Comparison of ENCODE assay signal across 14 cellular contexts in the genomic region with DNA sequence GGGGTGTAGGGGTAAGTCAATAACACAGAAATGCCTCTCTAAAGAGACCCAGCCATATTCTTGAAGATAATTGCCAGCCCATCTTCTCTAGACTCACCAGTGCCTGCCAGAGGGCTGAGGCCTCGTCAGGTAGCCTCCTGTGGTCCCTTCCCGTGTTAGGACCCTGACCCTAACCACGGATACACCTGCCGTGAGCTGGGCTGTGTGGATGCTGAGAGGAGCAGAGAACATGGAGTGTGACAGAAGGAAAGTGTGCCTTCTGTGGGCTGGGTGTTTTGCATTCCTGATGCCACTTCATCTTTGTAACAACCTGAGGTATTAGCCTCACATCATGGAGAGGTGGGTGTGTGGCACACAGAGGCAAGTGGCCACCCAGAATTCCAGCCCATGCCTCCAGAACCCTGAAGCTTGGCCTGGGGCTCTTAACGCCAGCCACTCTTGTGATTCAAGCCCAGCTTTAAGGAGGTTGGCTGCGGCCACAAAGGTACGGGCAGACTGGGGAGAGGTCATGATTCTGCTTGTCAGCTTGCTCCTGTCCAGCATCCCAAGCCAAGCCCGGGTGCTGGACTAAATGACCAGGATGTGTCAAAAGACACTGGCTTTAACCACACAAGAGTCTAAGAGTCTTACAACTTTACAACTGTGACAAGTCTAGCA.
"Had no signal": no experiment of that assay in that cellular context is flagged by ENCODE, and none has a peak within 500 bp of the region (broad histone marks: within the 10 kb centered on the region; RNA-seq: fewer than 3 reads in every experiment).

No MANE protein-coding gene starts in this region.

- H3K9me3 ChIP-seq: body of pancreas, thoracic aorta, upper lobe of left lung had no signal

- H3K4me3 ChIP-seq: body of pancreas, lung, thoracic aorta, upper lobe of left lung had no signal

- H3K36me3 Mint-ChIP-seq: activated naive CD8-positive, alpha-beta T cell treated with anti-CD3 and anti-CD28 coated beads for 36 hours; stimulated activated naive B cell treated with anti-CD40 and anti-IgM and Interleukin-4, amounts not matched to agents 10 μg/mL and 1 μg/mL and 100 μg/mL, for 72 hours had no signal

- H3K4me1 ChIP-seq: body of pancreas had no signal

- H3K27ac Mint-ChIP-seq: activated naive CD8-positive, alpha-beta T cell treated with anti-CD3 and anti-CD28 coated beads for 36 hours; naive thymus-derived CD4-positive, alpha-beta T cell; stimulated activated naive B cell treated with anti-CD40 and anti-IgM and Interleukin-4, amounts not matched to agents 10 μg/mL and 1 μg/mL and 100 μg/mL, for 72 hours had no signal

- H3K27ac ChIP-seq: body of pancreas, thoracic aorta, upper lobe of left lung had no signal

- DNase-seq: activated CD8-positive, alpha-beta memory T cell treated with anti-CD3 and anti-CD28 coated beads, Interleukin-2, amount 50 U/mL, for 48 hours; activated naive CD8-positive, alpha-beta T cell treated with anti-CD3 and anti-CD28 coated beads for 36 hours; activated T-cell treated with anti-CD3 and anti-CD28 coated beads, Interleukin-2, amount 50 U/mL, for 4 hours; effector CD8-positive, alpha-beta T cell; occipital lobe; stimulated activated CD4-positive, alpha-beta T cell treated with anti-CD3 and anti-CD28 coated beads, Interleukin-2, amount 100 ng/mL, for 48 hours; T-helper 9 cell had no signal

- H3K27me3 Mint-ChIP-seq: activated naive CD8-positive, alpha-beta T cell treated with anti-CD3 and anti-CD28 coated beads for 36 hours; stimulated activated naive B cell treated with anti-CD40 and anti-IgM and Interleukin-4, amounts not matched to agents 10 μg/mL and 1 μg/mL and 100 μg/mL, for 72 hours had no signal

- H3K9me3 Mint-ChIP-seq: activated naive CD8-positive, alpha-beta T cell treated with anti-CD3 and anti-CD28 coated beads for 36 hours; activated T-cell treated with anti-CD3 and anti-CD28 coated beads, Interleukin-2, amount 50 U/mL, for 4 hours; naive thymus-derived CD4-positive, alpha-beta T cell; neural crest cell; stimulated activated naive B cell treated with anti-CD40 and anti-IgM and Interleukin-4, amounts not matched to agents 10 μg/mL and 1 μg/mL and 100 μg/mL, for 72 hours had no signal

- H3K27me3 ChIP-seq: body of pancreas, upper lobe of left lung had no signal

- H3K4me1 Mint-ChIP-seq: activated naive CD8-positive, alpha-beta T cell treated with anti-CD3 and anti-CD28 coated beads for 36 hours had no signal

- H3K36me3 ChIP-seq: thoracic aorta, upper lobe of left lung had no signal

- H3K4me3 Mint-ChIP-seq: activated naive CD8-positive, alpha-beta T cell treated with anti-CD3 and anti-CD28 coated beads for 36 hours; activated T-cell treated with anti-CD3 and anti-CD28 coated beads, Interleukin-2, amount 50 U/mL, for 4 hours; naive thymus-derived CD4-positive, alpha-beta T cell; neural crest cell; stimulated activated naive B cell treated with anti-CD40 and anti-IgM and Interleukin-4, amounts not matched to agents 10 μg/mL and 1 μg/mL and 100 μg/mL, for 72 hours had no signal
